In the genomic region with DNA sequence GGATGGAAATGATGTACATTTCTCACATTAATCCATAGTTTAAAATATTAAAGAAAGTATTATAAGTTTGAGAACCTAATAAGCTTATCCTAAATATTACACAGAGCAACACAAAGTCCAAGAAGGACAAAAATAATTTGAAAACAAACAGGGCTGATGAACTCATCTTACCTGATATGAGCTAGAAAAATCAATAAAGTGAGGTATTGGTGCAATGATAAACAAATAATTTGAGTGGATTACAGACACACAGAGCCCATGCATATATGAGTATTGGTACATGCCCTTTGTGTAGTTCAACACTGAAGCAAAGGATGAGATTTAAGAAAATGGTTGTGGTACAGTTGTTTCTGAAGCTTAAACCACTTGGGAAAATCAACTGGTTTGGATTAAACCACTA, we compare ENCODE assay signal across 10 cellular contexts.
"Had no signal": no experiment of that assay in that cellular context is flagged by ENCODE, and none has a peak within 500 bp of the region (broad histone marks: within the 10 kb centered on the region; RNA-seq: fewer than 3 reads in every experiment).

No MANE protein-coding gene starts in this region.

- ATAC-seq: HCT116, K562 had no signal

- H3K27ac ChIP-seq: GM23248 had no signal

- H3K4me3 ChIP-seq: GM23248, HAP-1, K562 had no signal

- H3K9me3 ChIP-seq: HAP-1 had no signal

- H3K36me3 ChIP-seq: HAP-1 had no signal

- H3K9ac ChIP-seq: GM23248 had no signal

- DNase-seq: GM23248, GOT3, H7, HFFc6, IMR-90, KG1 had no signal

- H3K4me3 Mint-ChIP-seq: HFFc6 had no signal

- H3K27ac Mint-ChIP-seq: HFFc6 had no signal

- FAIRE-seq: HTR-8/SVneo, K562 had no signal

- H3K4me1 ChIP-seq: HAP-1 had no signal

- H2AFZ ChIP-seq: GM23248 had no signal
